37 cellular contexts compared by ENCODE assay signal in the genomic region with DNA sequence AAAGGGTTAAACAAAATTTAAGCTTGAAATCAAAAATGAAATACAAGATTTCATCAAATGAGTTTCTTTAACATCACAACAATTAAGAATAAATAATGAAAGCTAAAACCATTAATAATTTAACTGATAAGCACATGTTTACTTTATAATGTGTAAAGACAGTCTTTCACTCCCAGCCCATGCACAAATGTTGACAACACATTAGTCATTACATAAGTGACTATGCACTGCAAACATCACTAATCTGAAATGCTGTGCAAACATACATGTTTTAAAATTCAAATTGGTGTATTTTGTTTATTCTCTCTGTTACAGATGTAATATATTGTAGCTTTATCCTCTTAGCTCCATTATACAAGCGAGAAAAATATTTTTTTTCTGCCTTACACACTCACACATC.
"Had no signal": no experiment of that assay in that cellular context is flagged by ENCODE, and none has a peak within 500 bp of the region (broad histone marks: within the 10 kb centered on the region; RNA-seq: fewer than 3 reads in every experiment).

No MANE protein-coding gene starts in this region.

- ATAC-seq: activated CD4-positive, alpha-beta T cell treated with anti-CD3 and anti-CD28 coated beads for 36 hours; activated CD8-positive, alpha-beta memory T cell treated with anti-CD3 and anti-CD28 coated beads, Interleukin-2, amount 10 ng/mL, durations not matched to agents 7 days and 5 days; activated CD8-positive, alpha-beta T cell treated with anti-CD3 and anti-CD28 coated beads, Interleukin-2, amount 10 ng/mL, durations not matched to agents 7 days and 5 days; activated naive CD8-positive, alpha-beta T cell treated with anti-CD3 and anti-CD28 coated beads, Interleukin-2, amount 50 U/mL, for 24 hours; esophagus mucosa; T-helper 17 cell had no signal

- H3K4me3 Mint-ChIP-seq: activated B cell treated with CpG ODN at 0.5 μM for 24 hours; activated CD4-positive, alpha-beta memory T cell treated with anti-CD3 and anti-CD28 coated beads for 36 hours; activated CD4-positive, alpha-beta T cell treated with anti-CD3 and anti-CD28 coated beads for 36 hours; activated CD4-positive, alpha-beta T cell treated with anti-CD3 and anti-CD28 coated beads, Interleukin-2, amount 10 ng/mL, durations not matched to agents 24 days and 14 days; activated CD8-positive, alpha-beta memory T cell treated with anti-CD3 and anti-CD28 coated beads, Interleukin-2, amount 10 ng/mL, durations not matched to agents 7 days and 5 days; activated CD8-positive, alpha-beta T cell treated with anti-CD3 and anti-CD28 coated beads, Interleukin-2, amount 10 ng/mL, durations not matched to agents 7 days and 5 days; activated naive CD4-positive, alpha-beta T cell treated with anti-CD3 and anti-CD28 coated beads for 36 hours; activated naive CD4-positive, alpha-beta T cell treated with anti-CD3 and anti-CD28 coated beads, Interleukin-2, amount 50 U/mL, for 24 hours; activated naive CD8-positive, alpha-beta T cell treated with anti-CD3 and anti-CD28 coated beads for 36 hours; activated naive CD8-positive, alpha-beta T cell treated with anti-CD3 and anti-CD28 coated beads, Interleukin-2, amount 50 U/mL, for 24 hours; activated T-helper 1 cell treated with anti-CD3 and anti-CD28 coated beads, Interleukin-12 subunit alpha, Interleukin-12 subunit beta, Interleukin-2, Interleukin-4 antibody, amounts not matched to agents 30 ng/mL and 10 ng/mL and 1 ng/mL, durations not matched to agents 14 hours and 24 hours and 36 hours; brain; central memory CD8-positive, alpha-beta T cell; dendritic cell treated with granulocyte-macrophage colony-stimulating factor and Interleukin-4, amounts not matched to agents 40 ng/mL and 50 ng/mL, for 4 days; endodermal cell; T-helper 17 cell; T-helper 2 cell treated with Interferon-gamma antibody and Interleukin-4, amounts not matched to agents 5 μg/mL and 100 μg/mL, for 36 hours had no signal

- H3K4me1 Mint-ChIP-seq: activated B cell treated with CpG ODN at 0.5 μM for 24 hours; activated CD4-positive, alpha-beta T cell treated with anti-CD3 and anti-CD28 coated beads for 36 hours; activated CD4-positive, alpha-beta T cell treated with anti-CD3 and anti-CD28 coated beads, Interleukin-2, amount 10 ng/mL, durations not matched to agents 24 days and 14 days; activated CD8-positive, alpha-beta memory T cell treated with anti-CD3 and anti-CD28 coated beads, Interleukin-2, amount 10 ng/mL, durations not matched to agents 7 days and 5 days; activated naive CD4-positive, alpha-beta T cell treated with anti-CD3 and anti-CD28 coated beads, Interleukin-2, amount 50 U/mL, for 24 hours; activated naive CD8-positive, alpha-beta T cell treated with anti-CD3 and anti-CD28 coated beads for 36 hours; activated naive CD8-positive, alpha-beta T cell treated with anti-CD3 and anti-CD28 coated beads, Interleukin-2, amount 50 U/mL, for 24 hours; brain; central memory CD8-positive, alpha-beta T cell; endodermal cell; T-helper 17 cell had no signal

- H3K36me3 ChIP-seq: adrenal gland, breast epithelium, cardiac muscle cell, WERI-Rb-1 had no signal

- H3K27me3 ChIP-seq: adrenal gland, cardiac muscle cell had no signal

- H3K27me3 Mint-ChIP-seq: activated B cell treated with CpG ODN at 0.5 μM for 24 hours; activated CD4-positive, alpha-beta memory T cell treated with anti-CD3 and anti-CD28 coated beads for 36 hours; activated CD4-positive, alpha-beta T cell treated with anti-CD3 and anti-CD28 coated beads for 36 hours; activated CD4-positive, alpha-beta T cell treated with anti-CD3 and anti-CD28 coated beads, Interleukin-2, amount 10 ng/mL, durations not matched to agents 24 days and 14 days; activated CD8-positive, alpha-beta memory T cell treated with anti-CD3 and anti-CD28 coated beads, Interleukin-2, amount 10 ng/mL, durations not matched to agents 7 days and 5 days; activated naive CD4-positive, alpha-beta T cell treated with anti-CD3 and anti-CD28 coated beads, Interleukin-2, amount 50 U/mL, for 24 hours; activated naive CD8-positive, alpha-beta T cell treated with anti-CD3 and anti-CD28 coated beads for 36 hours; activated naive CD8-positive, alpha-beta T cell treated with anti-CD3 and anti-CD28 coated beads, Interleukin-2, amount 50 U/mL, for 24 hours; brain; central memory CD8-positive, alpha-beta T cell; dendritic cell treated with granulocyte-macrophage colony-stimulating factor and Interleukin-4, amounts not matched to agents 40 ng/mL and 50 ng/mL, for 4 days; T-helper 17 cell had no signal

- H3K4me1 ChIP-seq: adrenal gland, breast epithelium had no signal

- H3K27ac Mint-ChIP-seq: activated B cell treated with CpG ODN at 0.5 μM for 24 hours; activated CD4-positive, alpha-beta memory T cell treated with anti-CD3 and anti-CD28 coated beads for 36 hours; activated CD4-positive, alpha-beta T cell treated with anti-CD3 and anti-CD28 coated beads for 36 hours; activated CD4-positive, alpha-beta T cell treated with anti-CD3 and anti-CD28 coated beads, Interleukin-2, amount 10 ng/mL, durations not matched to agents 24 days and 14 days; activated CD8-positive, alpha-beta memory T cell treated with anti-CD3 and anti-CD28 coated beads, Interleukin-2, amount 10 ng/mL, durations not matched to agents 7 days and 5 days; activated CD8-positive, alpha-beta T cell treated with anti-CD3 and anti-CD28 coated beads, Interleukin-2, amount 10 ng/mL, durations not matched to agents 7 days and 5 days; activated naive CD4-positive, alpha-beta T cell treated with anti-CD3 and anti-CD28 coated beads for 36 hours; activated naive CD4-positive, alpha-beta T cell treated with anti-CD3 and anti-CD28 coated beads, Interleukin-2, amount 50 U/mL, for 24 hours; activated naive CD8-positive, alpha-beta T cell treated with anti-CD3 and anti-CD28 coated beads for 36 hours; activated naive CD8-positive, alpha-beta T cell treated with anti-CD3 and anti-CD28 coated beads, Interleukin-2, amount 50 U/mL, for 24 hours; activated T-helper 1 cell treated with anti-CD3 and anti-CD28 coated beads, Interleukin-12 subunit alpha, Interleukin-12 subunit beta, Interleukin-2, Interleukin-4 antibody, amounts not matched to agents 30 ng/mL and 10 ng/mL and 1 ng/mL, durations not matched to agents 14 hours and 24 hours and 36 hours; activated T-helper 2 cell treated with anti-CD3 and anti-CD28 coated beads, Interferon-gamma antibody, Interleukin-2, Interleukin-4, amounts not matched to agents 10 μg/mL and 5 μg/mL and 100 μg/mL, durations not matched to agents 14 hours and 24 hours and 36 hours; brain; dendritic cell treated with granulocyte-macrophage colony-stimulating factor and Interleukin-4, amounts not matched to agents 40 ng/mL and 50 ng/mL, for 4 days; endodermal cell; T-helper 17 cell; T-helper 2 cell treated with Interferon-gamma antibody and Interleukin-4, amounts not matched to agents 5 μg/mL and 100 μg/mL, for 36 hours had no signal

- H3K36me3 Mint-ChIP-seq: activated CD4-positive, alpha-beta memory T cell treated with anti-CD3 and anti-CD28 coated beads for 36 hours; activated CD8-positive, alpha-beta memory T cell treated with anti-CD3 and anti-CD28 coated beads, Interleukin-2, amount 10 ng/mL, durations not matched to agents 7 days and 5 days; activated naive CD4-positive, alpha-beta T cell treated with anti-CD3 and anti-CD28 coated beads, Interleukin-2, amount 50 U/mL, for 24 hours; activated naive CD8-positive, alpha-beta T cell treated with anti-CD3 and anti-CD28 coated beads for 36 hours; brain had no signal

- H3K9me3 Mint-ChIP-seq: activated CD4-positive, alpha-beta T cell treated with anti-CD3 and anti-CD28 coated beads, Interleukin-2, amount 10 ng/mL, durations not matched to agents 24 days and 14 days; activated naive CD4-positive, alpha-beta T cell treated with anti-CD3 and anti-CD28 coated beads, Interleukin-2, amount 50 U/mL, for 24 hours; activated T-helper 2 cell treated with anti-CD3 and anti-CD28 coated beads, Interferon-gamma antibody, Interleukin-2, Interleukin-4, amounts not matched to agents 10 μg/mL and 5 μg/mL and 100 μg/mL, durations not matched to agents 14 hours and 24 hours and 36 hours had no signal

- H3K27ac ChIP-seq: adrenal gland, breast epithelium, cardiac muscle cell, coronary artery, dorsolateral prefrontal cortex, WERI-Rb-1 had no signal

- DNase-seq: activated B cell treated with CpG ODN at 0.5 μM for 24 hours; activated CD4-positive, alpha-beta memory T cell treated with anti-CD3 and anti-CD28 coated beads for 36 hours; activated CD4-positive, alpha-beta T cell treated with anti-CD3 and anti-CD28 coated beads for 36 hours; activated CD4-positive, alpha-beta T cell treated with anti-CD3 and anti-CD28 coated beads, Interleukin-2, amount 10 ng/mL, durations not matched to agents 24 days and 14 days; activated CD4-positive, CD25-positive, alpha-beta regulatory T cell treated with anti-CD3 and anti-CD28 coated beads, Interleukin-2, amount 50 U/mL, for 72 hours; activated CD8-positive, alpha-beta memory T cell treated with anti-CD3 and anti-CD28 coated beads, Interleukin-2, amount 10 ng/mL, durations not matched to agents 7 days and 5 days; activated CD8-positive, alpha-beta memory T cell treated with anti-CD3 and anti-CD28 coated beads, Interleukin-2, amount 50 U/mL, for 4 hours; activated CD8-positive, alpha-beta T cell treated with anti-CD3 and anti-CD28 coated beads, Interleukin-2, amount 10 ng/mL, durations not matched to agents 7 days and 5 days; activated effector memory CD4-positive, alpha-beta T cell treated with anti-CD3 and anti-CD28 coated beads, Interleukin-2, amount 50 U/mL, for 16 hours; activated naive CD4-positive, alpha-beta T cell treated with anti-CD3 and anti-CD28 coated beads for 36 hours; activated naive CD8-positive, alpha-beta T cell treated with anti-CD3 and anti-CD28 coated beads for 36 hours; activated naive CD8-positive, alpha-beta T cell treated with anti-CD3 and anti-CD28 coated beads, Interleukin-2, amount 50 U/mL, for 24 hours; activated T-cell treated with anti-CD3 and anti-CD28 coated beads, Interleukin-2, amount 50 U/mL, for 1 hour; activated T-cell treated with anti-CD3 and anti-CD28 coated beads, Interleukin-2, amount 50 U/mL, for 48 hours; adrenal gland; amygdala; aorta; dorsolateral prefrontal cortex; effector memory CD4-positive, alpha-beta T cell; endodermal cell; foreskin fibroblast; head of caudate nucleus; T-helper 1 cell; T-helper 17 cell; T1000; WERI-Rb-1 had no signal

- H3K9me3 ChIP-seq: adrenal gland, breast epithelium had no signal

- H3K4me3 ChIP-seq: adrenal gland, breast epithelium, cardiac muscle cell, coronary artery, dorsolateral prefrontal cortex had no signal
